ENCODE assay signal across 8 cellular contexts in the genomic region with DNA sequence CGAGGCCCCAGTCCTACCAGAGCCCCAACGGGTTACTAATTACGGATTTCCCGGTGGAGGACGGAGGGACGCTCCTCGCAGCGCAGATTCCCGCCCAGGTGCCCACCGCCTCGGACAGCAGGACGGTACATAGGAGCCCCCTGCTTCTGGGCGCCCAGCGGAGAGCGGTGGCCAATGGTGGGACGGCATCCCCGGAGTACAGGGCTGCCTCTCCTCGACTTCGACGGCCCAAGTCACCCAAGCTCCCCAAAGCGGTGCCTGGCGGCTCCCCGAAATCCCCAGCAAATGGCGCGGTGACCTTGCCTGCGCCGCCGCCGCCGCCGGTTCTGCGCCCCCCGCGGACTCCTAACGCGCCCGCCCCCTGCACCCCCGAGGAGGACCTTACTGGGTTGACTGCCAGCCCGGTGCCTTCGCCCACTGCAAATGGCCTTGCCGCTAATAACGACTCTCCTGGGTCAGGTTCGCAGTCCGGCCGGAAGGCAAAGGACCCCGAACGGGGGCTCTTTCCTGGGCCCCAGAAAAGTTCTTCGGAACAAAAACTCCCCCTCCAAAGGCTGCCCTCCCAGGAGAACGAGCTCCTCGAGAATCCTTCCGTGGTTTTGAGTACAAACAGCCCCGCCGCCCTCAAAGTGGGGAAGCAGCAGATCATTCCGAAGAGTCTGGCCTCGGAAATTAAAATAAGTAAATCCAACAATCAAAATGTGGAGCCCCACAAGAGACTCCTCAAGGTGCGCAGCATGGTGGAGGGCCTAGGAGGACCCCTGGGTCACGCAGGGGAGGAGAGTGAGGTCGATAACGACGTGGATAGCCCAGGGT. TPM values are rescaled to one million over a fixed set of nuclear protein-coding genes. Genes with fewer than 3 reads are reported as not detected.
A peak's percentile ranks its signal among the peaks of the same experiment; 100 is the strongest.
DNase-seq lines count a peak whose midpoint lies in the region; ATAC-seq and TF ChIP-seq lines count a peak whose summit lies in the region.

No MANE protein-coding gene starts in this region.

- POLR2A ChIA-PET in AG04449 (lab: Yijun Ruan, JAX): no interaction called here

- H3K9me3 ChIP-seq in osteoblast (ENCODE audit: low read depth, low read length): no peaks in the 10 kb centered on the region

- H3K36me3 ChIP-seq in osteoblast (ENCODE audit: insufficient read depth, low read length): no peaks in the 10 kb centered on the region

- peaks cover 6% of the 10 kb centered on the region for H3K27me3 ChIP-seq in osteoblast (ENCODE audit: insufficient read depth, low read length)

- no peak for DNase-seq in AG04449 (ENCODE audit: low read depth, low spot score)
- peak in 1 of 2 donors; percentile 18 for DNase-seq in foreskin fibroblast
- DNase-seq in osteoblast (ENCODE audit: insufficient read length, low spot score, missing footprints): peak; percentile 81
- DNase-seq in foreskin melanocyte: no peak
- no peak for DNase-seq in OCI-M2 (lab: John Stamatoyannopoulos, UW; ENCODE audit: unreplicated experiment)

- no peaks in the 10 kb centered on the region for H4K20me1 ChIP-seq in osteoblast (ENCODE audit: insufficient read depth, low read length)

- peak; percentile 7 for ATAC-seq in GM21619 (IDR thresholded peaks at IDR 0.05; ENCODE audit: unreplicated experiment)
- ATAC-seq in GM21423 (IDR thresholded peaks at IDR 0.05; ENCODE audit: unreplicated experiment): no peak

- no peaks in the 10 kb centered on the region for H3K79me2 ChIP-seq in osteoblast (ENCODE audit: insufficient read depth, low read length)

- no peak overlapping the region for H3K27ac ChIP-seq in osteoblast (ENCODE audit: low read depth, low read length)

- H3K4me3 ChIP-seq in AG04449 (ENCODE audit: low read depth, low read length) (peak overlapping the region; percentile 78), WI38 (ENCODE audit: low read depth, low read length) (peak overlapping the region; percentile 63; the same call in 1 of the 2 replicates), foreskin fibroblast (ENCODE audit: low read depth in 1 of 2, low read length in 2 of 2) (peak overlapping the region; percentile 71 to 79), osteoblast (ENCODE audit: insufficient read depth, low read length) (peak overlapping the region; percentile 81)

- peak overlapping the region; percentile 91 for H3K4me2 ChIP-seq in osteoblast (ENCODE audit: insufficient read depth, low read length)

- peaks cover 15% of the 10 kb centered on the region for H3K4me1 ChIP-seq in osteoblast (ENCODE audit: insufficient read depth, low read length)

- H2AFZ ChIP-seq in osteoblast (ENCODE audit: low read length): peak overlapping the region; percentile 95

- CTCF ChIA-PET in AG04449 (lab: Yijun Ruan, JAX): interaction anchor here (0.9 to 1.9 kb wide), 4 partner anchors 9 to 131 kb away, joined by 3 to 12 read pairs (median 4); no protein-coding TSS in a partner anchor

- no peak for TF ChIP-seq CTCF in AG04449 (IDR thresholded peaks at IDR 0.05; ENCODE audit: insufficient read depth, low read length, missing control alignments)
- TF ChIP-seq CTCF in WI38 (IDR thresholded peaks at IDR 0.05; ENCODE audit: low read depth, low read length): no peak
- TF ChIP-seq CTCF in foreskin fibroblast (IDR thresholded peaks at IDR 0.05; ENCODE audit: low read depth, low read length): no peak
- no peak for TF ChIP-seq CTCF in osteoblast (IDR thresholded peaks at IDR 0.05; ENCODE audit: extremely low read depth, low read depth, low read length)

RNA-seq across cellular contexts. Expression of a gene that starts 1.1 kb away (rescaled TPM):
- 2.7 and 3.6 TPM in 2 replicates for total RNA-seq in osteoblast
